Comparison of ENCODE assay signal across 8 cellular contexts in genomic region chr11:19240420-19241259, GRCh38.
DNase-seq lines count a peak whose midpoint lies in the region; ATAC-seq and TF ChIP-seq lines count a peak whose summit lies in the region.

A gene with protein sequence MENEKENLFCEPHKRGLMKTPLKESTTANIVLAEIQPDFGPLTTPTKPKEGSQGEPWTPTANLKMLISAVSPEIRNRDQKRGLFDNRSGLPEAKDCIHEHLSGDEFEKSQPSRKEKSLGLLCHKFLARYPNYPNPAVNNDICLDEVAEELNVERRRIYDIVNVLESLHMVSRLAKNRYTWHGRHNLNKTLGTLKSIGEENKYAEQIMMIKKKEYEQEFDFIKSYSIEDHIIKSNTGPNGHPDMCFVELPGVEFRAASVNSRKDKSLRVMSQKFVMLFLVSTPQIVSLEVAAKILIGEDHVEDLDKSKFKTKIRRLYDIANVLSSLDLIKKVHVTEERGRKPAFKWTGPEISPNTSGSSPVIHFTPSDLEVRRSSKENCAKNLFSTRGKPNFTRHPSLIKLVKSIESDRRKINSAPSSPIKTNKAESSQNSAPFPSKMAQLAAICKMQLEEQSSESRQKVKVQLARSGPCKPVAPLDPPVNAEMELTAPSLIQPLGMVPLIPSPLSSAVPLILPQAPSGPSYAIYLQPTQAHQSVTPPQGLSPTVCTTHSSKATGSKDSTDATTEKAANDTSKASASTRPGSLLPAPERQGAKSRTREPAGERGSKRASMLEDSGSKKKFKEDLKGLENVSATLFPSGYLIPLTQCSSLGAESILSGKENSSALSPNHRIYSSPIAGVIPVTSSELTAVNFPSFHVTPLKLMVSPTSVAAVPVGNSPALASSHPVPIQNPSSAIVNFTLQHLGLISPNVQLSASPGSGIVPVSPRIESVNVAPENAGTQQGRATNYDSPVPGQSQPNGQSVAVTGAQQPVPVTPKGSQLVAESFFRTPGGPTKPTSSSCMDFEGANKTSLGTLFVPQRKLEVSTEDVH (minus strand): TSS chr11:19240945. CDS start chr11:19240121, 824 bp downstream.

- peaks cover 36% of the 10 kb centered on the region for H3K4me1 ChIP-seq in mucosa of stomach (ENCODE audit: control insufficient read depth, insufficient read depth, low read length)

- H3K27me3 ChIP-seq in mucosa of stomach (ENCODE audit: control insufficient read depth, insufficient read depth, low read length) = peaks cover 21% of the 10 kb centered on the region

- peak within 1 kb of the TSS; percentile 65 for H3K9ac ChIP-seq in mucosa of stomach (ENCODE audit: low read length)

- H3K4me3 ChIP-seq in mucosa of stomach (ENCODE audit: low read length) = peak within 1 kb of the TSS; percentile 61

- ATAC-seq in GM21619 (IDR thresholded peaks at IDR 0.05; ENCODE audit: unreplicated experiment) = peak; percentile 89

- TF ChIP-seq POLR2A in erythroblast (IDR thresholded peaks at IDR 0.05; ENCODE audit: low read length) = peak; percentile 66

- DNase-seq in DMS114 treated with DMSO at 0.1 percent for 48 hours (lab: John Stamatoyannopoulos, UW; ENCODE audit: unreplicated experiment) = peak; percentile 83
- DNase-seq in OCI-M2 (lab: John Stamatoyannopoulos, UW; ENCODE audit: unreplicated experiment) = peak; percentile 61
- peak; percentile 81 for DNase-seq in activated T-cell treated with anti-CD3 and anti-CD28 coated beads for 24 hours (ENCODE audit: low read depth)
- peak; percentile 97 to 98 for DNase-seq in erythroblast (lab: John Stamatoyannopoulos, UW)
- DNase-seq in stimulated activated CD8-positive, alpha-beta memory T cell treated with anti-CD3 and anti-CD28 coated beads, Interleukin-4, amount 100 ng/mL, for 48 hours = peak; percentile 93

- H3K36me3 ChIP-seq in mucosa of stomach (ENCODE audit: control insufficient read depth, insufficient read depth, low read length) = no peaks in the 10 kb centered on the region

- H3K9me3 ChIP-seq in mucosa of stomach (ENCODE audit: control insufficient read depth, low read length) = no peaks in the 10 kb centered on the region

- no peak for TF ChIP-seq EP300 in Ishikawa (IDR thresholded peaks at IDR 0.05; ENCODE audit: borderline replicate concordance)

- no peak for TF ChIP-seq RAD21 in Ishikawa (IDR thresholded peaks at IDR 0.05; ENCODE audit: low read depth)

TF ChIP-seq in Ishikawa, 13 proteins besides CTCF, POLR2A, EP300 and RAD21:
- TF ChIP-seq CEBPB (IDR thresholded peaks at IDR 0.05) = no peak
- TF ChIP-seq TAF1 (IDR thresholded peaks at IDR 0.05; ENCODE audit: low read depth) = no peak
- TF ChIP-seq, protein P1, sequence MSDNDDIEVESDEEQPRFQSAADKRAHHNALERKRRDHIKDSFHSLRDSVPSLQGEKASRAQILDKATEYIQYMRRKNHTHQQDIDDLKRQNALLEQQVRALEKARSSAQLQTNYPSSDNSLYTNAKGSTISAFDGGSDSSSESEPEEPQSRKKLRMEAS (IDR thresholded peaks at IDR 0.05) = peak; percentile 59
- peak; percentile 70; the same call in 1 of the 2 replicates for TF ChIP-seq FOXM1 (IDR thresholded peaks at IDR 0.05; ENCODE audit: borderline replicate concordance, low read depth)

Comparison
In these comparisons a context has a peak if more than half of its experiments do, and no peak if none do; other contexts are left out.
1. Peak in every context shown above with its lines: DNase-seq, ATAC-seq and H3K4me3 ChIP-seq.